In genomic region chr15:42152921-42153680, GRCh38 we compare ENCODE assay signal across 34 cellular contexts. TPM values are rescaled to one million over a fixed set of nuclear protein-coding genes. Genes with fewer than 3 reads are reported as not detected.
A peak's percentile ranks its signal among the peaks of the same experiment; 100 is the strongest.
DNase-seq lines count a peak whose midpoint lies in the region; ATAC-seq and TF ChIP-seq lines count a peak whose summit lies in the region.
"Had no signal": no experiment of that assay in that cellular context is flagged by ENCODE, and none has a peak within 500 bp of the region (broad histone marks: within the 10 kb centered on the region; RNA-seq: fewer than 3 reads in every experiment).

No MANE protein-coding gene starts in this region.

- H3K36me3 Mint-ChIP-seq in activated T-helper 17 cell treated with anti-CD3 and anti-CD28 coated beads, Interleukin-2, amount 50 U/mL, for 72 hours (ENCODE audit: low read depth): no peaks in the 10 kb centered on the region

- H3K27ac ChIP-seq in right cardiac atrium (ENCODE audit: low read length) (peak overlapping the region; percentile 0), psoas muscle (peak overlapping the region; percentile 67)
- H3K27ac ChIP-seq: body of pancreas, gastroesophageal sphincter, KMS-11, SJSA1, vagina, WERI-Rb-1 had no signal

- in situ Hi-C loops in GM13977 (cut with MboI; ENCODE audit: low pct_unique_long_range_greater_than_20kb, low sequenced_read_pairs, unreplicated experiment): no loop called here

- no peaks in the 10 kb centered on the region for H3K4me1 Mint-ChIP-seq in activated T-helper 17 cell treated with anti-CD3 and anti-CD28 coated beads, Interleukin-2, amount 50 U/mL, for 72 hours

- H3K36me3 ChIP-seq in psoas muscle (ENCODE audit: insufficient read depth in 1 of 2, low read depth in 1 of 2): no peaks in the 10 kb centered on the region
- H3K36me3 ChIP-seq: gastroesophageal sphincter, left lung, SJSA1, thoracic aorta, vagina, WERI-Rb-1 had no signal

- H3K4me3 Mint-ChIP-seq in activated T-helper 17 cell treated with anti-CD3 and anti-CD28 coated beads, Interleukin-2, amount 50 U/mL, for 72 hours: no peak overlapping the region
- H3K4me3 Mint-ChIP-seq: CD4-positive, alpha-beta T cell; GM23338; naive thymus-derived CD8-positive, alpha-beta T cell had no signal

- H3K9me3 Mint-ChIP-seq in activated T-helper 17 cell treated with anti-CD3 and anti-CD28 coated beads, Interleukin-2, amount 50 U/mL, for 72 hours: no peaks in the 10 kb centered on the region
- H3K9me3 Mint-ChIP-seq: CD4-positive, alpha-beta T cell; GM23338; naive thymus-derived CD8-positive, alpha-beta T cell had no signal

- TF ChIP-seq CTCF in psoas muscle (IDR thresholded peaks at IDR 0.05) (no peak), GM13977 (IDR thresholded peaks at IDR 0.05; ENCODE audit: extremely low read depth, insufficient read depth, missing control alignments) (no peak)

- H3K9me3 ChIP-seq in right cardiac atrium (ENCODE audit: control insufficient read depth, low read length): no peaks in the 10 kb centered on the region
- H3K9me3 ChIP-seq in psoas muscle: no peaks in the 10 kb centered on the region
- H3K9me3 ChIP-seq: body of pancreas, gastroesophageal sphincter, left lung, SJSA1, thoracic aorta, vagina had no signal

- no peak overlapping the region for H3K27ac Mint-ChIP-seq in activated T-helper 17 cell treated with anti-CD3 and anti-CD28 coated beads, Interleukin-2, amount 50 U/mL, for 72 hours
- H3K27ac Mint-ChIP-seq: CD4-positive, alpha-beta T cell; naive thymus-derived CD8-positive, alpha-beta T cell had no signal

- 91% methylated on average over 11 of the region's 11 CpGs for WGBS in right cardiac atrium
- WGBS in psoas muscle, 3 donors: 90 to 94% (median 92%) methylated on average over 11 of the region's 11 CpGs

- no peak overlapping the region for H3K4me3 ChIP-seq in right cardiac atrium (ENCODE audit: low read length)
- H3K4me3 ChIP-seq in psoas muscle: no peak overlapping the region
- H3K4me3 ChIP-seq: body of pancreas, dorsolateral prefrontal cortex, gastroesophageal sphincter, GM23338, left lung, SJSA1, thoracic aorta, vagina had no signal

- ATAC-seq in Right ventricle myocardium superior (ENCODE audit: poor library complexity): no peak
- ATAC-seq in right cardiac atrium: no peak
- no peak for ATAC-seq in psoas muscle
- ATAC-seq in GM21528 (IDR thresholded peaks at IDR 0.05; ENCODE audit: low FRiP score, unreplicated experiment): no peak
- no peak for ATAC-seq in activated T-helper 17 cell treated with anti-CD3 and anti-CD28 coated beads, Interleukin-2, amount 50 U/mL, for 72 hours (replicated peaks)
- ATAC-seq: body of pancreas; gastroesophageal sphincter; GM23338; naive thymus-derived CD8-positive, alpha-beta T cell had no signal

- H3K4me1 ChIP-seq in right cardiac atrium (ENCODE audit: control insufficient read depth, insufficient read depth, low read length) (peaks cover 6% of the 10 kb centered on the region), psoas muscle (peaks cover 34% of the 10 kb centered on the region)

- H3K27me3 ChIP-seq in right cardiac atrium (ENCODE audit: control insufficient read depth, insufficient read depth): no peaks in the 10 kb centered on the region
- no peaks in the 10 kb centered on the region for H3K27me3 ChIP-seq in psoas muscle (ENCODE audit: insufficient read depth in 3 of 3, low read length in 2 of 3)
- H3K27me3 ChIP-seq: body of pancreas, dorsolateral prefrontal cortex, gastroesophageal sphincter, left lung, SJSA1, vagina had no signal

- intact Hi-C loops in cardiac septum (cut with DNase I) (no loop called here), Right ventricle myocardium superior (cut with DNase I) (no loop called here), right cardiac atrium (cut with DNase I) (no loop called here), psoas muscle (cut with DNase I) (no loop called here)

- DNase-seq in cardiac septum (ENCODE audit: low spot score) (peak; percentile 54), Right ventricle myocardium superior (no peak), right cardiac atrium (no peak), psoas muscle (no peak), T-helper 9 cell (no peak), GM13977 (ENCODE audit: low spot score) (no peak)
- DNase-seq: activated CD4-positive, alpha-beta T cell treated with anti-CD3 and anti-CD28 coated beads for 4 hours; activated gamma-delta T cell treated with Interleukin-2 at 50 U/mL for 16 hours; CD4-positive, alpha-beta T cell; DND-41; MM.1S; naive thymus-derived CD8-positive, alpha-beta T cell; NCI-H1105 treated with DMSO at 0.1 percent for 48 hours; NCI-H187 treated with DMSO at 0.1 percent for 48 hours; NCI-H2171; NCI-H510A; small intestine; stimulated activated naive CD4-positive, alpha-beta T cell; T1000; WERI-Rb-1 had no signal

- H3K27me3 Mint-ChIP-seq in activated T-helper 17 cell treated with anti-CD3 and anti-CD28 coated beads, Interleukin-2, amount 50 U/mL, for 72 hours: no peaks in the 10 kb centered on the region
- H3K27me3 Mint-ChIP-seq: CD4-positive, alpha-beta T cell; naive thymus-derived CD8-positive, alpha-beta T cell had no signal

RNA-seq across cellular contexts. Expression of gene PLA2G4F, which starts 3.3 kb away (rescaled TPM):
- total RNA-seq in cardiac septum: 0.48 TPM
- 4.6 TPM for total RNA-seq in Right ventricle myocardium superior
- total RNA-seq in right cardiac atrium: 1 to 10 TPM in 2 of 4 donors, under 1 TPM in 1, not detected in 1; 0.54 to 3.0 (median 1.2) TPM
- 1.1 TPM for polyA plus RNA-seq in right cardiac atrium
- total RNA-seq in psoas muscle: 1 to 10 TPM; 1.9 to 5.3 (median 3.6) TPM
- polyA plus RNA-seq in psoas muscle: under 1 TPM; 0.20 to 0.93 (median 0.86) TPM
- not detected for total RNA-seq in activated T-helper 17 cell treated with anti-CD3 and anti-CD28 coated beads, Interleukin-2, amount 50 U/mL, for 72 hours
- total RNA-seq: CD4-positive, alpha-beta T cell; cerebellum; fibroblast of lung; GM23338; naive thymus-derived CD8-positive, alpha-beta T cell; occipital lobe; SJSA1 had no signal
- polyA plus RNA-seq: fibroblast of lung, GM23338 had no signal

RNA-seq across cellular contexts. Expression of gene VPS39, which starts 55.0 kb away (rescaled TPM):
- 49.3 TPM for total RNA-seq in cardiac septum
- 46.3 TPM for total RNA-seq in Right ventricle myocardium superior
- 10 to 100 TPM; 45.1 to 53.3 (median 48.3) TPM for total RNA-seq in right cardiac atrium
- 35.5 TPM for polyA plus RNA-seq in right cardiac atrium
- total RNA-seq in psoas muscle: 10 to 100 TPM; 37.3 to 47.8 (median 46.2) TPM
- polyA plus RNA-seq in psoas muscle: 10 to 100 TPM; 15.2 to 43.3 (median 17.7) TPM
- total RNA-seq in activated T-helper 17 cell treated with anti-CD3 and anti-CD28 coated beads, Interleukin-2, amount 50 U/mL, for 72 hours: 10 to 100 TPM; 54.6 to 73.6 TPM

RNA-seq across cellular contexts. Expression of gene PLA2G4D, which starts 58.7 kb away (rescaled TPM):
- total RNA-seq in cardiac septum (not detected), Right ventricle myocardium superior (not detected), right cardiac atrium (not detected), psoas muscle (not detected)
- polyA plus RNA-seq in right cardiac atrium (not detected), psoas muscle (not detected)
- total RNA-seq in activated T-helper 17 cell treated with anti-CD3 and anti-CD28 coated beads, Interleukin-2, amount 50 U/mL, for 72 hours: under 1 TPM in 1 of 2 donors, not detected in 1; 0.09 TPM
- total RNA-seq: body of pancreas; CD4-positive, alpha-beta T cell; fibroblast of lung; gastroesophageal sphincter; naive thymus-derived CD8-positive, alpha-beta T cell; occipital lobe; SJSA1; thoracic aorta had no signal
- polyA plus RNA-seq: fibroblast of lung; naive thymus-derived CD8-positive, alpha-beta T cell had no signal
